Comparison of ENCODE assay signal across 3 cellular contexts in the genomic region with DNA sequence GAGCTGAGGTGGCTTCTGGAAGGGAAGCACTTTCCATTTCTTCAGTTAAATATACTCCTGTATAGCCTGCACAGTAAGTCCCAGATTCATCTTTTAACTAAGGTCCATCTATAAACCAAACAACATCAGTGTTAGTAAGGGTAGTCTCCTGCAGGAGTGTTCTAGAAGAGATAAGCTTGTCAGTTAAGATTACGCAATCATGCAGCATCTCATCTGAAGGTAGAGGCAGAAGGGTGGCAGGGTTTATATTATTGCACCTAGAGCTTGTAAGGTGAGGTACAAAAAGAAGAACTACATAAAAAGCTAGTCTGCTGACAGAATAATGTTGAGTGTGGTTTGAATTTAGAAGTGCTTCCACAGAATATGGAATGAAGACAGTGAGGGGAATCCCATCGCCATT.
TF ChIP-seq lines count a peak whose summit lies in the region.

No MANE protein-coding gene starts in this region.

TF ChIP-seq in A549, 52 proteins besides CTCF, POLR2A, EP300 and RAD21:
- TF ChIP-seq CBX2 (IDR thresholded peaks at IDR 0.05; ENCODE audit: borderline replicate concordance, low read depth) (no peak), CEBPB (IDR thresholded peaks at IDR 0.05) (peak; percentile 34 to 47; a peak in 2 of 4 replicates), MAZ (IDR thresholded peaks at IDR 0.05; ENCODE audit: borderline replicate concordance, low read depth, low read length) (no peak)
TF ChIP-seq in A549: peak in this region for 1.

TF ChIP-seq in IMR-90, 13 proteins besides CTCF, POLR2A, EP300 and RAD21:
- TF ChIP-seq, protein P1, sequence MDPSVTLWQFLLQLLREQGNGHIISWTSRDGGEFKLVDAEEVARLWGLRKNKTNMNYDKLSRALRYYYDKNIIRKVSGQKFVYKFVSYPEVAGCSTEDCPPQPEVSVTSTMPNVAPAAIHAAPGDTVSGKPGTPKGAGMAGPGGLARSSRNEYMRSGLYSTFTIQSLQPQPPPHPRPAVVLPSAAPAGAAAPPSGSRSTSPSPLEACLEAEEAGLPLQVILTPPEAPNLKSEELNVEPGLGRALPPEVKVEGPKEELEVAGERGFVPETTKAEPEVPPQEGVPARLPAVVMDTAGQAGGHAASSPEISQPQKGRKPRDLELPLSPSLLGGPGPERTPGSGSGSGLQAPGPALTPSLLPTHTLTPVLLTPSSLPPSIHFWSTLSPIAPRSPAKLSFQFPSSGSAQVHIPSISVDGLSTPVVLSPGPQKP (IDR thresholded peaks at IDR 0.05; ENCODE audit: borderline replicate concordance, low read depth, low read length) = no peak
- TF ChIP-seq CEBPB (IDR thresholded peaks at IDR 0.05; ENCODE audit: low read depth, low read length) (peak; percentile 92), RCOR1 (IDR thresholded peaks at IDR 0.05; ENCODE audit: insufficient replicate concordance, low read length) (no peak), MAZ (IDR thresholded peaks at IDR 0.05; ENCODE audit: borderline replicate concordance, low read depth, low read length) (no peak)

TF ChIP-seq in K562, 482 proteins besides CTCF, POLR2A, EP300 and RAD21:
- TF ChIP-seq ZNF253 (CRISPR knock-in tag; conservative IDR thresholded peaks at IDR 0.05) (no peak), CEBPG (CRISPR knock-in tag; IDR thresholded peaks at IDR 0.05) (no peak), CEBPG (tag; conservative IDR thresholded peaks at IDR 0.05 in 1 of 2, IDR thresholded peaks at IDR 0.05 in 1 of 2) (peak in 1 of 2 experiments; percentile 89; a peak in 2 of 4 replicates), PHF21A (IDR thresholded peaks at IDR 0.05; ENCODE audit: borderline replicate concordance, low read depth) (no peak), CEBPB (tag; IDR thresholded peaks at IDR 0.05) (peak; percentile 82)
